ENCODE assay signal across 19 cellular contexts in the genomic region with DNA sequence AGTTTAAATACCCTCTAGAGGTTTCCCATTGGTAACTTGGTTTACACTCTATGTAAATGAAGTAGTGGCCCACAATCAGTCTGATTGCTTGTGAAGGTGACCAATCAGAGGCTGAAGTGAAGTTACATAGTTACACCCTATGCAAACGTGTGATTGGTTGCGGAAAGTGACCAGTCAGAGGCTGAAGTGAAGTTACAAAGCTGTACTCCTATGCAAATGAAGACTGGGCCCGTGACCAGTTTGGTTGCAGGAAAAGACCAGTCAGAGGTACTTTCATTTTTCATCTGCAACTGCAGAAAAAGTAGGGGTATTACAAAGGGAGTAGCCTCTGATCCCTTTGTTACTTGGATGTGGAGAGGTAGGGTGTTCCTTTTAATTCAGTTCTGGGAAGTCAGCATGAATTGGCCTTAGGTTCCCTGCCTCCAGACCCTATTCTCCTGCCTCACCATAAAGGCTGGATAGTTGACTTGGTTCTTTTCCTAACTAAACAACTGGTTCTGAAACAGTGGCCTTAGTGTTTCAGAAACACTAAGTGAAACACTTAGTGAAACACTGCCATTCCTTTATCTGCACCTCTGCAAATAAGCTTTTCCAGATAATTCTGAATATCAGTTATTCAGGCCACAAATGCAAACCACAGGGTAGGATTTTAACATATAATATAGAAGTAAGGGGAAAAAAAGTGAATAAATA. TPM values are rescaled to one million over a fixed set of nuclear protein-coding genes. Genes with fewer than 3 reads are reported as not detected.
DNase-seq lines count a peak whose midpoint lies in the region; ATAC-seq, FAIRE-seq and TF ChIP-seq lines count a peak whose summit lies in the region.
"Had no signal": no experiment of that assay in that cellular context is flagged by ENCODE, and none has a peak within 500 bp of the region (broad histone marks: within the 10 kb centered on the region; RNA-seq: fewer than 3 reads in every experiment).

No MANE protein-coding gene starts in this region.

- H3K4me1 ChIP-seq in MM.1S (ENCODE audit: low read length) (no peaks in the 10 kb centered on the region), endodermal cell (ENCODE audit: control insufficient read depth, insufficient read depth, low read length) (peaks cover 3% of the 10 kb centered on the region), mesendoderm (ENCODE audit: control insufficient read depth, low read depth, low read length) (no peaks in the 10 kb centered on the region)
- H3K4me1 ChIP-seq: parathyroid adenoma had no signal

- no peaks in the 10 kb centered on the region for H3K79me2 ChIP-seq in MM.1S (ENCODE audit: low read length)
- no peaks in the 10 kb centered on the region for H3K79me2 ChIP-seq in mesendoderm (ENCODE audit: control insufficient read depth, insufficient read depth, low read length)
- H3K79me2 ChIP-seq: parathyroid adenoma had no signal

- no peak overlapping the region for H2BK15ac ChIP-seq in mesendoderm (replicated peaks; ENCODE audit: low read depth)

- no peaks in the 10 kb centered on the region for H3K9me3 ChIP-seq in MM.1S (replicated peaks; ENCODE audit: insufficient read depth, low read length)
- H3K9me3 ChIP-seq in endodermal cell (ENCODE audit: control insufficient read depth, low read length), result no peaks in the 10 kb centered on the region
- H3K9me3 ChIP-seq: gastroesophageal sphincter had no signal

- no peak overlapping the region for H4K5ac ChIP-seq in mesendoderm (ENCODE audit: low read length)

- H3K27me3 ChIP-seq in MM.1S (replicated peaks; ENCODE audit: insufficient read depth, low read length) (no peaks in the 10 kb centered on the region), endodermal cell (ENCODE audit: control insufficient read depth, insufficient read depth, low read length, poor library complexity, severe bottlenecking) (no peaks in the 10 kb centered on the region), mesendoderm (ENCODE audit: insufficient read depth, low read length, poor library complexity) (no peaks in the 10 kb centered on the region)
- H3K27me3 ChIP-seq: gastroesophageal sphincter had no signal

- peaks cover 10% of the 10 kb centered on the region for H3K4me1 Mint-ChIP-seq in endodermal cell
- H3K4me1 Mint-ChIP-seq: B cell, brain had no signal

- no peak for TF ChIP-seq CTCF in MM.1S (IDR thresholded peaks at IDR 0.05; ENCODE audit: low read length)
- TF ChIP-seq CTCF in endodermal cell (conservative IDR thresholded peaks at IDR 0.05), result no peak

- no peak for ATAC-seq in GM21786 (IDR thresholded peaks at IDR 0.05; ENCODE audit: unreplicated experiment)
- ATAC-seq in HG02571 (IDR thresholded peaks at IDR 0.05; ENCODE audit: unreplicated experiment), result no peak
- ATAC-seq: gastroesophageal sphincter had no signal

- H4K20me1 ChIP-seq in MM.1S (ENCODE audit: insufficient read depth, low read length), result no peaks in the 10 kb centered on the region

- H3K27ac ChIP-seq in MM.1S (ENCODE audit: low read length) (no peak overlapping the region), endodermal cell (ENCODE audit: low read depth, low read length) (no peak overlapping the region), mesendoderm (ENCODE audit: low read depth, low read length) (no peak overlapping the region)
- H3K27ac ChIP-seq: coronary artery, gastroesophageal sphincter, parathyroid adenoma had no signal

- WGBS in endodermal cell (ENCODE audit: insufficient coverage in 1 of 2, insufficient read length in 1 of 2), 2 experiments, result 94 to 95% methylated on average over 2 to 3 of the region's 3 CpGs
- WGBS in mesendoderm (ENCODE audit: extremely low coverage, insufficient coverage, low lambda C conversion rate), result no CpG with 5 or more reads among the region's 3 CpGs

- no peak overlapping the region for H2BK120ac ChIP-seq in mesendoderm (ENCODE audit: low read depth, low read length)

- no peaks in the 10 kb centered on the region for H3K36me3 ChIP-seq in MM.1S (replicated peaks; ENCODE audit: insufficient read depth, low read length)
- no peaks in the 10 kb centered on the region for H3K36me3 ChIP-seq in endodermal cell (ENCODE audit: control insufficient read depth, insufficient read depth, low read length)
- no peaks in the 10 kb centered on the region for H3K36me3 ChIP-seq in mesendoderm (ENCODE audit: control insufficient read depth, insufficient read depth, low read length)
- H3K36me3 ChIP-seq: gastroesophageal sphincter had no signal

- no peak overlapping the region for H3K18ac ChIP-seq in mesendoderm (ENCODE audit: low read length)

- H3K4me2 ChIP-seq in MM.1S (ENCODE audit: low read depth, low read length) (peak overlapping the region; percentile 47; the same call in 1 of the 2 replicates), mesendoderm (ENCODE audit: low read length) (no peak overlapping the region)

- no peaks in the 10 kb centered on the region for H3K79me1 ChIP-seq in mesendoderm (ENCODE audit: low read length)

- H2BK5ac ChIP-seq in mesendoderm (ENCODE audit: low read length), result no peak overlapping the region

- H3F3A ChIP-seq in MM.1S (ENCODE audit: insufficient read depth, low read length), result no peaks in the 10 kb centered on the region

- H3K9ac ChIP-seq in MM.1S (ENCODE audit: low read length), result no peak overlapping the region
- no peak overlapping the region for H3K9ac ChIP-seq in endodermal cell (ENCODE audit: extremely low read depth, low read length, poor library complexity, severe bottlenecking)
- no peak overlapping the region for H3K9ac ChIP-seq in mesendoderm (ENCODE audit: low read length)
- H3K9ac ChIP-seq: parathyroid adenoma had no signal

- H3K9me2 ChIP-seq in MM.1S (replicated peaks; ENCODE audit: insufficient read depth, low read length), result no peaks in the 10 kb centered on the region

- no peak overlapping the region for H3K4ac ChIP-seq in mesendoderm (ENCODE audit: low read depth, low read length)

- H3K36me3 Mint-ChIP-seq in endodermal cell (ENCODE audit: low read depth), result peaks cover 11% of the 10 kb centered on the region
- H3K36me3 Mint-ChIP-seq: activated naive CD8-positive, alpha-beta T cell had no signal

- H3K23ac ChIP-seq in mesendoderm (ENCODE audit: low read length), result no peak overlapping the region

- no peak overlapping the region for H2AK5ac ChIP-seq in mesendoderm (ENCODE audit: low read length)

- peak overlapping the region; percentile 39 for H4K8ac ChIP-seq in mesendoderm (ENCODE audit: low read depth, low read length)

- FAIRE-seq in GM19239 (lab: Jason Lieb, UNC), result peak; percentile 18

- no peaks in the 10 kb centered on the region for H3K27me3 Mint-ChIP-seq in endodermal cell (ENCODE audit: insufficient read depth)
- H3K27me3 Mint-ChIP-seq: activated naive CD8-positive, alpha-beta T cell; B cell; brain had no signal

- H3K4me3 Mint-ChIP-seq in endodermal cell, result no peak overlapping the region
- H3K4me3 Mint-ChIP-seq: activated naive CD8-positive, alpha-beta T cell; activated T-cell treated with anti-CD3 and anti-CD28 coated beads, Interleukin-2, amount 50 U/mL, for 72 hours; B cell; brain had no signal

- no peak overlapping the region for H2AFZ ChIP-seq in MM.1S (ENCODE audit: low read length)
- H2AFZ ChIP-seq: parathyroid adenoma had no signal

- no peaks in the 10 kb centered on the region for H3K9me3 Mint-ChIP-seq in endodermal cell
- H3K9me3 Mint-ChIP-seq: activated T-cell treated with anti-CD3 and anti-CD28 coated beads, Interleukin-2, amount 50 U/mL, for 72 hours had no signal

- DNase-seq in GM19239 (ENCODE audit: insufficient read length, low spot score), result no peak
- peak; percentile 50 for DNase-seq in MM.1S
- DNase-seq in endodermal cell, result no peak
- DNase-seq in mesendoderm, result peak; percentile 17
- no peak for DNase-seq in NCI-H2196 treated with DMSO at 0.1 percent for 48 hours (lab: John Stamatoyannopoulos, UW; ENCODE audit: unreplicated experiment)
- DNase-seq: activated CD8-positive, alpha-beta memory T cell treated with anti-CD3 and anti-CD28 coated beads for 24 hours; COR-L47; NCI-H1694; NCI-H446; stimulated activated CD4-positive, alpha-beta T cell treated with anti-CD3 and anti-CD28 coated beads, Interleukin-4, amount 100 ng/mL, for 24 hours had no signal

- peak overlapping the region; percentile 18 for H3K27ac Mint-ChIP-seq in endodermal cell
- H3K27ac Mint-ChIP-seq: activated naive CD8-positive, alpha-beta T cell; activated T-cell treated with anti-CD3 and anti-CD28 coated beads, Interleukin-2, amount 50 U/mL, for 72 hours; B cell; brain had no signal

- H3K4me3 ChIP-seq in MM.1S (ENCODE audit: low read length) (peak overlapping the region; percentile 15; the same call in 1 of the 2 replicates), endodermal cell (ENCODE audit: low read length) (no peak overlapping the region), mesendoderm (ENCODE audit: low read length) (no peak overlapping the region)
- H3K4me3 ChIP-seq: coronary artery, gastroesophageal sphincter had no signal

- H3K56ac ChIP-seq in mesendoderm (ENCODE audit: low read length), result no peak overlapping the region

RNA-seq across cellular contexts. Expression of gene MAGI3, which starts 39.3 kb away (rescaled TPM):
- total RNA-seq in endodermal cell, result 10 to 100 TPM; 27.1 to 27.4 TPM
- polyA plus RNA-seq in endodermal cell (2013, experiment 1 of 2), result 16.3 TPM
- polyA plus RNA-seq in endodermal cell (2013, experiment 2 of 2), result 18.6 TPM
- 4.2 TPM for polyA plus RNA-seq in mesendoderm (2013, experiment 1 of 2)
- polyA plus RNA-seq in mesendoderm (2013, experiment 2 of 2), result 4.6 TPM

Comparison
In these comparisons a context has a peak if more than half of its experiments do, and no peak if none do; other contexts are left out.
1. DNase-seq: peak in MM.1S (single experiment) and mesendoderm (single experiment); none in GM19239 (single experiment), endodermal cell (single experiment) and NCI-H2196 treated with DMSO at 0.1 percent for 48 hours (single experiment).